In genomic region chr15:74377831-74378766, GRCh38 we compare ENCODE assay signal across 1 cellular context.
A peak's percentile ranks its signal among the peaks of the same experiment; 100 is the strongest.
TF ChIP-seq lines count a peak whose summit lies in the region.

No MANE protein-coding gene starts in this region.

TF ChIP-seq in K562, 482 proteins besides CTCF, POLR2A, EP300 and RAD21:
- TF ChIP-seq HMGN3 (IDR thresholded peaks at IDR 0.05; ENCODE audit: borderline replicate concordance, extremely low read depth, insufficient read length, low read depth, low read length) (no peak), ZFP36 (IDR thresholded peaks at IDR 0.05; ENCODE audit: low read depth, low read length, partially characterized antibody) (peak; percentile 56)
